ENCODE assay signal across 9 cellular contexts in the genomic region with DNA sequence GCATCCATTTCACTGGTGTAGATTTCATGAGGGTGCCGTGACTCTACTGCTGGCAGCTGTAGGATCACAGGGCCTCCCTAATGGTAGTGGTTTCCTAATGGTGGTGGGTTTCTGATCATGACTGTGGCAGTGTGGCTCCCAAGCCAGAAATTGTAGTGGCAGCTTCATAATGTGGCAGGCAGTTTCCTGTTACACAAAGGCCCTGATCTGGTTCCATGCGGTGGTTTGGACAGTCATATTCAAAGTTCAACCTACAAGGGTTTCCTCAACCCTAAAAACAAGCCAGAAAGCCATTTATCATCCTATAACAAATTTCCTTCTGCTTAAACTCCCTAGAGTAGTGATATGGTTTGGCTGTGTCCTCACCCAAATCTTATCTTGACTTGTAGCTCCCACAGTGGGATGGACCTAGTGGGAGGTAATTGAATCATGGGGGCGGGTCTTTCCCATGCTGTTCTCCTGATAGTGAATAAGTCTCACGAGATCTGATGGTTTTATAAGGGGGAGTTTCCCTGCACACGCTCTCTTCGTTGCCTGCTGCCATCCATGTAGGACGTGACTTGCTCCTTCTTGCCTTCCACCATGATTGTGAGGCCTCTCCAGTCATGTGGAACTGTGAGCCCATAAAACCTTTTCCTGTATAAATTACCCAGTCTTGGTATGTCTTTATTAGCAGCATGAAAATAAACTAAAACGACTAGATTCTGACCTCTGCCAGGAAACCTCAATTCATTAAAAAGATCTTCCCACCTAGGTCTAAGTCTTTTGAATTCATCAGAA.
"Had no signal": no experiment of that assay in that cellular context is flagged by ENCODE, and none has a peak within 500 bp of the region (broad histone marks: within the 10 kb centered on the region; RNA-seq: fewer than 3 reads in every experiment).

No MANE protein-coding gene starts in this region.

- H3K27me3 Mint-ChIP-seq: naive thymus-derived CD8-positive, alpha-beta T cell; stimulated activated naive B cell treated with anti-CD40 and anti-IgM and Interleukin-4, amounts not matched to agents 10 μg/mL and 1 μg/mL and 100 μg/mL, for 72 hours had no signal

- H3K27ac Mint-ChIP-seq: stimulated activated naive B cell treated with anti-CD40 and anti-IgM and Interleukin-4, amounts not matched to agents 10 μg/mL and 1 μg/mL and 100 μg/mL, for 72 hours had no signal

- H3K36me3 Mint-ChIP-seq: naive thymus-derived CD8-positive, alpha-beta T cell had no signal

- H3K4me3 ChIP-seq: colonic mucosa, mucosa of descending colon, right atrium auricular region, upper lobe of right lung had no signal

- H3K9me3 ChIP-seq: colonic mucosa, mucosa of descending colon, right atrium auricular region, upper lobe of right lung had no signal

- ATAC-seq: foreskin keratinocyte; left lobe of liver; mucosa of descending colon; naive thymus-derived CD8-positive, alpha-beta T cell; stimulated activated naive B cell treated with anti-CD40 and anti-IgM and Interleukin-4, amounts not matched to agents 10 μg/mL and 1 μg/mL and 100 μg/mL, for 72 hours; upper lobe of right lung had no signal

- H3K4me3 Mint-ChIP-seq: naive thymus-derived CD8-positive, alpha-beta T cell; stimulated activated naive B cell treated with anti-CD40 and anti-IgM and Interleukin-4, amounts not matched to agents 10 μg/mL and 1 μg/mL and 100 μg/mL, for 72 hours had no signal

- DNase-seq: colonic mucosa; foreskin keratinocyte; mucosa of descending colon; naive thymus-derived CD8-positive, alpha-beta T cell; SHP77 treated with DMSO at 0.1 percent for 48 hours; stimulated activated naive B cell treated with anti-CD40 and anti-IgM and Interleukin-4, amounts not matched to agents 10 μg/mL and 1 μg/mL and 100 μg/mL, for 72 hours; upper lobe of right lung had no signal
